12 cellular contexts compared by ENCODE assay signal in the genomic region with DNA sequence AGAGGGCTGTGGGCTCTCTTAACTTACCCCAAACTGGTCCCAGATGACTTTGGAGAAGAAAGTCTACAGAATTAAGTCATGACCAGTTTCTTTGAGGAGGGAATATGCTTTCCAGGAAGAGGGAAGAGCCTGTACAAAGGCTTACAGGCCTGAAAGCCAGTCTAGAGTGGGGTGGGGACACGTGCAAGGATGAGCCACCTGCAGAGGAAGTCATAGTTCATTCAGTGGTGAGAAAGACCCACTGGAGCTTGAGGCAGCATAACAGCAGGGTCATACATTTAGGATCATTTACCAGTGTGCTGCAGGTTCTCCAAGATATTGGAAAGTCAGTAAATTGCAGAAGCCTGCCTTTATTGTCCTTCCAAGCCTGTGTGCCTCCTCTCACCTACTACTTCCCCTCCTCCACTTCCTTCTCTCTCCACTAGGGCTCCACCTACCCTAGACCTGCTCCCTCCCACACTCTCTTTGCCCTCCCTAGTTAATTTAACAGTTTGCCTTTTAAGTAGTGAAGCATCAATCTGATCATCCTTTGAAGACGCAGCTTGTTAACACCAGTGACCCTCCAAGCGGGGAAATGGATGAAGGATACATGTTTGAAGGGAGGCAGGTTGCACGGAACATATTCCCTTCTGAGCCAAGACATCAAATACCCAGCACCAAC. TPM values are rescaled to one million over a fixed set of nuclear protein-coding genes. Genes with fewer than 3 reads are reported as not detected.
A peak's percentile ranks its signal among the peaks of the same experiment; 100 is the strongest.
DNase-seq lines count a peak whose midpoint lies in the region; ATAC-seq and TF ChIP-seq lines count a peak whose summit lies in the region.
"Had no signal": no experiment of that assay in that cellular context is flagged by ENCODE, and none has a peak within 500 bp of the region (broad histone marks: within the 10 kb centered on the region; RNA-seq: fewer than 3 reads in every experiment).

No MANE protein-coding gene starts in this region.

- H3K9me3 Mint-ChIP-seq in CD4-positive, CD25-positive, alpha-beta regulatory T cell, result no peaks in the 10 kb centered on the region
- H3K9me3 Mint-ChIP-seq in GM23338, result no peaks in the 10 kb centered on the region
- no peaks in the 10 kb centered on the region for H3K9me3 Mint-ChIP-seq in activated B cell treated with CpG ODN at 0.5 μM for 24 hours

- CTCF ChIA-PET in activated B cell treated with CpG ODN at 0.5 μM for 24 hours (lab: Charles Lee), result no interaction called here

- no peaks in the 10 kb centered on the region for H3K9me3 ChIP-seq in CD4-positive, CD25-positive, alpha-beta regulatory T cell (ENCODE audit: control insufficient read depth in 2 of 2, low read length in 2 of 2)

- H2AFZ ChIP-seq in GM23338, result no peak overlapping the region

- H3K4me2 ChIP-seq in GM23338, result no peak overlapping the region

- no peaks in the 10 kb centered on the region for H3F3A ChIP-seq in GM23338 (replicated peaks; ENCODE audit: low read depth)

- peaks cover 6% of the 10 kb centered on the region for H3K36me3 Mint-ChIP-seq in CD4-positive, CD25-positive, alpha-beta regulatory T cell
- H3K36me3 Mint-ChIP-seq in GM23338 (ENCODE audit: low read depth) (peaks cover 4% of the 10 kb centered on the region; the same call in 2 of the 3 replicates), activated B cell treated with CpG ODN at 0.5 μM for 24 hours (ENCODE audit: low read depth) (peaks cover 49% of the 10 kb centered on the region)

- peak overlapping the region; percentile 80 to 89 (median 84) for H3K4me3 Mint-ChIP-seq in CD4-positive, CD25-positive, alpha-beta regulatory T cell
- H3K4me3 Mint-ChIP-seq in GM23338 (no peak overlapping the region), activated B cell treated with CpG ODN at 0.5 μM for 24 hours (no peak overlapping the region)

- no peaks in the 10 kb centered on the region for H3K27me3 Mint-ChIP-seq in CD4-positive, CD25-positive, alpha-beta regulatory T cell
- H3K27me3 Mint-ChIP-seq in GM23338 (ENCODE audit: insufficient read depth, low read depth, poor library complexity), result no peaks in the 10 kb centered on the region
- H3K27me3 Mint-ChIP-seq in activated B cell treated with CpG ODN at 0.5 μM for 24 hours, result peaks cover 12% of the 10 kb centered on the region

- TF ChIP-seq CTCF in GM23338 (conservative IDR thresholded peaks at IDR 0.05; ENCODE audit: low read depth in 2 of 2) (peak in 1 of 2 experiments; percentile 55; a peak in 2 of 4 replicates), activated B cell treated with CpG ODN at 0.5 μM for 24 hours (IDR thresholded peaks at IDR 0.05) (no peak)

- no peaks in the 10 kb centered on the region for H3K27me3 ChIP-seq in CD4-positive, CD25-positive, alpha-beta regulatory T cell (ENCODE audit: control insufficient read depth, insufficient read depth, low read length)
- H3K27me3 ChIP-seq in GM23338 (ENCODE audit: insufficient read depth), result no peaks in the 10 kb centered on the region

- peaks cover 88% of the 10 kb centered on the region for H3K4me1 ChIP-seq in CD4-positive, CD25-positive, alpha-beta regulatory T cell (ENCODE audit: control insufficient read depth, insufficient read depth, low read length, poor library complexity, severe bottlenecking)
- H3K4me1 ChIP-seq in GM23338 (ENCODE audit: insufficient read depth), result 0 out of 2 replicates have a peak, but pooled peaks cover 6% of the 10 kb centered on the region

- peak overlapping the region; percentile 91 for H3K27ac ChIP-seq in CD4-positive, CD25-positive, alpha-beta regulatory T cell (ENCODE audit: insufficient read depth, low read length, poor library complexity, severe bottlenecking)
- H3K27ac ChIP-seq in GM23338 (ENCODE audit: low read depth), result no peak overlapping the region

- no peaks in the 10 kb centered on the region; the same call in 1 of the 2 replicates for H3K9me2 ChIP-seq in GM23338 (ENCODE audit: insufficient read depth)

- H3K36me3 ChIP-seq in CD4-positive, CD25-positive, alpha-beta regulatory T cell (ENCODE audit: control insufficient read depth, insufficient read depth, low read length), result no peaks in the 10 kb centered on the region
- H3K36me3 ChIP-seq in GM23338 (ENCODE audit: insufficient read depth), result no peaks in the 10 kb centered on the region

- POLR2A ChIA-PET in activated B cell treated with CpG ODN at 0.5 μM for 24 hours (lab: Charles Lee), result no interaction called here

- peaks cover 29 to 89% (median 71%) of the 10 kb centered on the region in 4 donors for H3K4me1 Mint-ChIP-seq in CD4-positive, CD25-positive, alpha-beta regulatory T cell
- H3K4me1 Mint-ChIP-seq in GM23338 (peaks cover 8% of the 10 kb centered on the region; the same call in 2 of the 3 replicates), activated B cell treated with CpG ODN at 0.5 μM for 24 hours (peaks cover 19% of the 10 kb centered on the region)

- peak in 1 of 2 donors; percentile 29 for ATAC-seq in CD4-positive, CD25-positive, alpha-beta regulatory T cell (ENCODE audit: low read depth in 2 of 2)
- ATAC-seq in GM23338, result peak; percentile 75
- ATAC-seq in activated B cell treated with CpG ODN at 0.5 μM for 24 hours (ENCODE audit: low read depth), result peak; percentile 45
- peak; percentile 54 for ATAC-seq in left colon
- ATAC-seq: sciatic nerve had no signal

- peak overlapping the region; percentile 93 to 99 (median 97) for H3K27ac Mint-ChIP-seq in CD4-positive, CD25-positive, alpha-beta regulatory T cell
- H3K27ac Mint-ChIP-seq in GM23338 (no peak overlapping the region), activated B cell treated with CpG ODN at 0.5 μM for 24 hours (no peak overlapping the region)

- no peaks in the 10 kb centered on the region for H3K79me2 ChIP-seq in GM23338 (replicated peaks; ENCODE audit: insufficient read depth)

- intact Hi-C loops in activated B cell treated with CpG ODN at 0.5 μM for 24 hours (cut with micrococcal nuclease), result no loop called here
- intact Hi-C loops in left colon (cut with DNase I, micrococcal nuclease), result no loop called here

- peak in 2 of 3 donors; percentile 38 to 82 for DNase-seq in CD4-positive, CD25-positive, alpha-beta regulatory T cell
- DNase-seq in GM23338 (ENCODE audit: low spot score) (peak; percentile 24), activated B cell treated with CpG ODN at 0.5 μM for 24 hours (no peak), left colon (no peak), NCI-H1694 (lab: John Stamatoyannopoulos, UW) (no peak), COLO829 (ENCODE audit: low spot score) (no peak), DMS 273 (lab: John Stamatoyannopoulos, UW; ENCODE audit: unreplicated experiment) (no peak)
- DNase-seq in activated CD4-positive, alpha-beta T cell treated with anti-CD3 and anti-CD28 coated beads for 48 hours, result no peak
- DNase-seq: dermis blood vessel endothelial cell, NCI-H526 had no signal

- H4K20me1 ChIP-seq in GM23338 (replicated peaks; ENCODE audit: insufficient read depth), result no peaks in the 10 kb centered on the region

- H3K4me3 ChIP-seq in CD4-positive, CD25-positive, alpha-beta regulatory T cell (ENCODE audit: low read depth, low read length), result peak overlapping the region; percentile 82
- no peak overlapping the region for H3K4me3 ChIP-seq in GM23338

TF ChIP-seq in GM23338, 12 proteins besides CTCF, POLR2A, EP300 and RAD21:
- TF ChIP-seq, protein P1, sequence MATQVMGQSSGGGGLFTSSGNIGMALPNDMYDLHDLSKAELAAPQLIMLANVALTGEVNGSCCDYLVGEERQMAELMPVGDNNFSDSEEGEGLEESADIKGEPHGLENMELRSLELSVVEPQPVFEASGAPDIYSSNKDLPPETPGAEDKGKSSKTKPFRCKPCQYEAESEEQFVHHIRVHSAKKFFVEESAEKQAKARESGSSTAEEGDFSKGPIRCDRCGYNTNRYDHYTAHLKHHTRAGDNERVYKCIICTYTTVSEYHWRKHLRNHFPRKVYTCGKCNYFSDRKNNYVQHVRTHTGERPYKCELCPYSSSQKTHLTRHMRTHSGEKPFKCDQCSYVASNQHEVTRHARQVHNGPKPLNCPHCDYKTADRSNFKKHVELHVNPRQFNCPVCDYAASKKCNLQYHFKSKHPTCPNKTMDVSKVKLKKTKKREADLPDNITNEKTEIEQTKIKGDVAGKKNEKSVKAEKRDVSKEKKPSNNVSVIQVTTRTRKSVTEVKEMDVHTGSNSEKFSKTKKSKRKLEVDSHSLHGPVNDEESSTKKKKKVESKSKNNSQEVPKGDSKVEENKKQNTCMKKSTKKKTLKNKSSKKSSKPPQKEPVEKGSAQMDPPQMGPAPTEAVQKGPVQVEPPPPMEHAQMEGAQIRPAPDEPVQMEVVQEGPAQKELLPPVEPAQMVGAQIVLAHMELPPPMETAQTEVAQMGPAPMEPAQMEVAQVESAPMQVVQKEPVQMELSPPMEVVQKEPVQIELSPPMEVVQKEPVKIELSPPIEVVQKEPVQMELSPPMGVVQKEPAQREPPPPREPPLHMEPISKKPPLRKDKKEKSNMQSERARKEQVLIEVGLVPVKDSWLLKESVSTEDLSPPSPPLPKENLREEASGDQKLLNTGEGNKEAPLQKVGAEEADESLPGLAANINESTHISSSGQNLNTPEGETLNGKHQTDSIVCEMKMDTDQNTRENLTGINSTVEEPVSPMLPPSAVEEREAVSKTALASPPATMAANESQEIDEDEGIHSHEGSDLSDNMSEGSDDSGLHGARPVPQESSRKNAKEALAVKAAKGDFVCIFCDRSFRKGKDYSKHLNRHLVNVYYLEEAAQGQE (IDR thresholded peaks at IDR 0.05; ENCODE audit: unreplicated experiment), result no peak
- TF ChIP-seq CREB1 (CRISPR knock-in tag; IDR thresholded peaks at IDR 0.05; ENCODE audit: low read depth), result no peak
- TF ChIP-seq, protein P2, sequence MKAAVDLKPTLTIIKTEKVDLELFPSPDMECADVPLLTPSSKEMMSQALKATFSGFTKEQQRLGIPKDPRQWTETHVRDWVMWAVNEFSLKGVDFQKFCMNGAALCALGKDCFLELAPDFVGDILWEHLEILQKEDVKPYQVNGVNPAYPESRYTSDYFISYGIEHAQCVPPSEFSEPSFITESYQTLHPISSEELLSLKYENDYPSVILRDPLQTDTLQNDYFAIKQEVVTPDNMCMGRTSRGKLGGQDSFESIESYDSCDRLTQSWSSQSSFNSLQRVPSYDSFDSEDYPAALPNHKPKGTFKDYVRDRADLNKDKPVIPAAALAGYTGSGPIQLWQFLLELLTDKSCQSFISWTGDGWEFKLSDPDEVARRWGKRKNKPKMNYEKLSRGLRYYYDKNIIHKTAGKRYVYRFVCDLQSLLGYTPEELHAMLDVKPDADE (IDR thresholded peaks at IDR 0.05), result no peak

RNA-seq across cellular contexts. Expression of a gene that starts 40.2 kb away (rescaled TPM):
- not detected for total RNA-seq in CD4-positive, CD25-positive, alpha-beta regulatory T cell
- polyA plus RNA-seq in CD4-positive, CD25-positive, alpha-beta regulatory T cell, result under 1 TPM in 1 of 4 donors, not detected in 3; 0.49 TPM
- total RNA-seq in GM23338 (2014; rRNA removed; shearing (Covaris generic)), result not detected in 2 replicates
- 0.40 TPM in 1 of 2 replicates, not detected in the other for polyA plus RNA-seq in GM23338 (2016; fragmentation: Nextera tagmentation; extraction: Ambion mirVana)
- not detected in 2 replicates for total RNA-seq in activated B cell treated with CpG ODN at 0.5 μM for 24 hours
- not detected for total RNA-seq in left colon
- total RNA-seq: dermis blood vessel endothelial cell, HT1080, sciatic nerve had no signal

Comparison
In these comparisons a context has a peak if more than half of its experiments do, and no peak if none do; other contexts are left out.
1. DNase-seq: peak in CD4-positive, CD25-positive, alpha-beta regulatory T cell (2 of 3) and GM23338 (single experiment); none in activated B cell treated with CpG ODN at 0.5 μM for 24 hours (single experiment), left colon (0 of 2), NCI-H1694 (single experiment), COLO829 (single experiment), activated CD4-positive, alpha-beta T cell treated with anti-CD3 and anti-CD28 coated beads for 48 hours (single experiment) and DMS 273 (single experiment).
2. H3K27ac Mint-ChIP-seq: peak in CD4-positive, CD25-positive, alpha-beta regulatory T cell (3 of 3); none in GM23338 (single experiment) and activated B cell treated with CpG ODN at 0.5 μM for 24 hours (single experiment).
3. H3K4me3 Mint-ChIP-seq: peak in CD4-positive, CD25-positive, alpha-beta regulatory T cell (4 of 4); none in GM23338 (single experiment) and activated B cell treated with CpG ODN at 0.5 μM for 24 hours (single experiment).